11 cellular contexts compared by ENCODE assay signal in genomic region chr2:168594778-168595177, GRCh38.
DNase-seq lines count a peak whose midpoint lies in the region; ATAC-seq, FAIRE-seq and TF ChIP-seq lines count a peak whose summit lies in the region.
"Had no signal": no experiment of that assay in that cellular context is flagged by ENCODE, and none has a peak within 500 bp of the region (broad histone marks: within the 10 kb centered on the region; RNA-seq: fewer than 3 reads in every experiment).

No MANE protein-coding gene starts in this region.

- H3K4me3 Mint-ChIP-seq in glutamatergic neuron (ENCODE audit: unreplicated experiment), result no peak overlapping the region

- no peaks in the 10 kb centered on the region for H3K27me3 Mint-ChIP-seq in glutamatergic neuron (ENCODE audit: unreplicated experiment)

- H3K9me3 Mint-ChIP-seq in glutamatergic neuron (ENCODE audit: unreplicated experiment), result peaks cover 3% of the 10 kb centered on the region

- DNase-seq in glutamatergic neuron, result no peak
- DNase-seq in urothelium cell line (ENCODE audit: low spot score), result no peak
- DNase-seq in NCI-H2171 (lab: John Stamatoyannopoulos, UW), result no peak
- no peak for DNase-seq in NCI-H524 (lab: John Stamatoyannopoulos, UW)
- DNase-seq: left ventricle myocardium superior, NCI-H1930, SJCRH30 had no signal

- peaks cover 30% of the 10 kb centered on the region for H3K4me1 Mint-ChIP-seq in glutamatergic neuron (ENCODE audit: low read depth, unreplicated experiment)

- no peak for FAIRE-seq in urothelium cell line (lab: Jason Lieb, UNC)
- FAIRE-seq: G401.6 had no signal

- no peaks in the 10 kb centered on the region for H3K36me3 Mint-ChIP-seq in glutamatergic neuron (ENCODE audit: unreplicated experiment)

- peak; percentile 81 for ATAC-seq in GM18868 (IDR thresholded peaks at IDR 0.05; ENCODE audit: unreplicated experiment)
- ATAC-seq in GM21447 (IDR thresholded peaks at IDR 0.05; ENCODE audit: unreplicated experiment), result peak; percentile 89
- peak; percentile 83 for ATAC-seq in HG03103 (IDR thresholded peaks at IDR 0.05; ENCODE audit: low read depth, unreplicated experiment)

- peak overlapping the region; percentile 0 for H3K27ac Mint-ChIP-seq in glutamatergic neuron (ENCODE audit: unreplicated experiment)

- TF ChIP-seq CTCF in glutamatergic neuron (IDR thresholded peaks at IDR 0.05; ENCODE audit: partially characterized antibody, unreplicated experiment), result no peak
